8 cellular contexts compared by ENCODE assay signal in the genomic region with DNA sequence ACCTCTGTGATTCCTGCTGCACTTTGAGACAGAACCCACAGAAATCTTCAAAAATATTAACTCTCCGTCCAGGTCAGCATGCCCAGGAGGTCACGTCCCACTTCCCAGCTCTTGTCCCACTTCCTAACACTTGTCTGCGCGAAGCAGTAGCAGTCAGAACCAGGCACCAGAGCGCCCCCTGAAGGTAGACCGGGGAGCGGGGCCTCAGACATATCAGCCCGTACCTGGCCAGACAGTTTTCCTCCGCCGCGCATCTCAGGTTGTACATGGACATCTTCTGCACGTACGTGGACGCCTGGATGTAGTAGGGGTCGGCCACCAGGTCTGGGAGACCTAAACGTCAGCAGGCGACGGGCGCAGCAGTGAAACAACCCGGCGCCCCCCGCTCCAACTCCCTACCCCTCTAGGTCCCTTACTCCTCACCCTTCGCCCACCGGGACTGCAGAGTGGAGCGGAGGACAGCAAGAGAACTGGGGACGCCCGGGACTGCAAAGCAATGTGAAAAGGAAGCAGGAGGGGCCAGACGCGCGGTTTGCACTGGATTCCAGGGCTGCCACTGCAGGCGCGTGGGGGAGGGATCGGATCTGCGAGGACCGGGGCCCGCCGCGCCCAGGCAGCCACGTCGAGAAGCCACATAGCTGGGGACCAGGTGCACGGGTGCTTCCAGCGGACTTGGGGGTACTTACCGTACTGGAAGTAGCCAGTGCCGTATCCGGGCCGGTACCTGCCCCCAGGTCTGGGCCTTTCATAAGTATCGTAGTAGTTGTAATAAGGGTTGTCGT. TPM values are rescaled to one million over a fixed set of nuclear protein-coding genes. Genes with fewer than 3 reads are reported as not detected.
DNase-seq lines count a peak whose midpoint lies in the region; ATAC-seq and TF ChIP-seq lines count a peak whose summit lies in the region.

No MANE protein-coding gene starts in this region.

- H3K4me1 Mint-ChIP-seq in activated T-cell treated with anti-CD3 and anti-CD28 coated beads, Interleukin-2, amount 50 U/mL, for 72 hours (ENCODE audit: low read depth), result peaks cover 10% of the 10 kb centered on the region
- H3K4me1 Mint-ChIP-seq in nephron (peaks cover 29% of the 10 kb centered on the region), type B pancreatic cell (ENCODE audit: unreplicated experiment) (peaks cover 20% of the 10 kb centered on the region)

- ATAC-seq in HG02678 (IDR thresholded peaks at IDR 0.05; ENCODE audit: unreplicated experiment) (peak; percentile 51), foreskin keratinocyte (peak; percentile 82)
- ATAC-seq in activated T-cell treated with anti-CD3 and anti-CD28 coated beads, Interleukin-2, amount 50 U/mL, for 72 hours (replicated peaks in 1 of 2), result peak; percentile 68 to 72

- TF ChIP-seq CTCF in foreskin keratinocyte (conservative IDR thresholded peaks at IDR 0.05) (peak; percentile 79), nephron (IDR thresholded peaks at IDR 0.05; ENCODE audit: unreplicated experiment in 3 of 3) (peak; percentile 68 to 84 (median 74)), type B pancreatic cell (conservative IDR thresholded peaks at IDR 0.05) (peak; percentile 84)

- H3K27me3 ChIP-seq in foreskin keratinocyte, result peaks cover 23% of the 10 kb centered on the region

- H3K27me3 Mint-ChIP-seq in activated T-cell treated with anti-CD3 and anti-CD28 coated beads, Interleukin-2, amount 50 U/mL, for 72 hours (ENCODE audit: low read depth), result peaks cover 67% of the 10 kb centered on the region
- peaks cover 17% of the 10 kb centered on the region for H3K27me3 Mint-ChIP-seq in nephron (ENCODE audit: low read depth)
- peaks cover 55% of the 10 kb centered on the region for H3K27me3 Mint-ChIP-seq in type B pancreatic cell

- no peak overlapping the region for H3K27ac Mint-ChIP-seq in activated T-cell treated with anti-CD3 and anti-CD28 coated beads, Interleukin-2, amount 50 U/mL, for 72 hours
- H3K27ac Mint-ChIP-seq in nephron, result peak overlapping the region; percentile 11 to 93 (median 38)
- peak overlapping the region; percentile 65 for H3K27ac Mint-ChIP-seq in type B pancreatic cell

- no peak overlapping the region for H3K27ac ChIP-seq in foreskin keratinocyte

- peak overlapping the region; percentile 93 to 97 for H3K4me3 Mint-ChIP-seq in activated T-cell treated with anti-CD3 and anti-CD28 coated beads, Interleukin-2, amount 50 U/mL, for 72 hours
- H3K4me3 Mint-ChIP-seq in nephron (peak overlapping the region; percentile 87 to 94 (median 91)), type B pancreatic cell (peak overlapping the region; percentile 90)

- H3K4me1 ChIP-seq in foreskin keratinocyte, result peaks cover 5% of the 10 kb centered on the region

- peaks cover 0 to 2% of the 10 kb centered on the region in 2 donors for H3K36me3 Mint-ChIP-seq in activated T-cell treated with anti-CD3 and anti-CD28 coated beads, Interleukin-2, amount 50 U/mL, for 72 hours (ENCODE audit: insufficient read depth in 2 of 2)
- H3K36me3 Mint-ChIP-seq in nephron (ENCODE audit: low read depth) (no peaks in the 10 kb centered on the region), type B pancreatic cell (no peaks in the 10 kb centered on the region)

- H3K9me3 Mint-ChIP-seq in activated T-cell treated with anti-CD3 and anti-CD28 coated beads, Interleukin-2, amount 50 U/mL, for 72 hours, result no peaks in the 10 kb centered on the region
- no peaks in the 10 kb centered on the region for H3K9me3 Mint-ChIP-seq in nephron
- no peaks in the 10 kb centered on the region for H3K9me3 Mint-ChIP-seq in type B pancreatic cell

- DNase-seq in NCI-H1694 treated with DMSO at 0.1 percent for 48 hours (lab: John Stamatoyannopoulos, UW), result peak; percentile 17
- no peak for DNase-seq in NCI-H1694 (lab: John Stamatoyannopoulos, UW)
- DNase-seq in NCI-H446 (lab: John Stamatoyannopoulos, UW), result peak; percentile 51 to 82
- DNase-seq in activated T-cell treated with anti-CD3 and anti-CD28 coated beads, Interleukin-2, amount 50 U/mL, for 72 hours, result peak; percentile 65 to 73
- DNase-seq in foreskin keratinocyte, result peak in 1 of 2 donors; percentile 59
- peak; percentile 83 for DNase-seq in type B pancreatic cell (ENCODE audit: extremely low spot score, unreplicated experiment)

RNA-seq across cellular contexts. Expression of a gene that starts 1.2 kb away (rescaled TPM):
- not detected for total RNA-seq in activated T-cell treated with anti-CD3 and anti-CD28 coated beads, Interleukin-2, amount 50 U/mL, for 72 hours
- total RNA-seq in foreskin keratinocyte (0.14 and 0.58 TPM in 2 replicates), type B pancreatic cell (ENCODE audit: low replicate concordance) (0.90 and 6.6 TPM in 2 replicates)
- polyA plus RNA-seq in foreskin keratinocyte, result 0.06 and 0.29 TPM in 2 replicates

RNA-seq across cellular contexts. Expression of a gene that starts 52.5 kb away (rescaled TPM):
- total RNA-seq in activated T-cell treated with anti-CD3 and anti-CD28 coated beads, Interleukin-2, amount 50 U/mL, for 72 hours, result under 1 TPM in 1 of 2 donors, not detected in 1; 0.12 TPM
- not detected in 2 replicates for total RNA-seq in foreskin keratinocyte
- not detected in 2 replicates for polyA plus RNA-seq in foreskin keratinocyte
- total RNA-seq in type B pancreatic cell (ENCODE audit: low replicate concordance), result 0.24 and 1.9 TPM in 2 replicates
